ENCODE assay signal across 1 cellular context in the genomic region with DNA sequence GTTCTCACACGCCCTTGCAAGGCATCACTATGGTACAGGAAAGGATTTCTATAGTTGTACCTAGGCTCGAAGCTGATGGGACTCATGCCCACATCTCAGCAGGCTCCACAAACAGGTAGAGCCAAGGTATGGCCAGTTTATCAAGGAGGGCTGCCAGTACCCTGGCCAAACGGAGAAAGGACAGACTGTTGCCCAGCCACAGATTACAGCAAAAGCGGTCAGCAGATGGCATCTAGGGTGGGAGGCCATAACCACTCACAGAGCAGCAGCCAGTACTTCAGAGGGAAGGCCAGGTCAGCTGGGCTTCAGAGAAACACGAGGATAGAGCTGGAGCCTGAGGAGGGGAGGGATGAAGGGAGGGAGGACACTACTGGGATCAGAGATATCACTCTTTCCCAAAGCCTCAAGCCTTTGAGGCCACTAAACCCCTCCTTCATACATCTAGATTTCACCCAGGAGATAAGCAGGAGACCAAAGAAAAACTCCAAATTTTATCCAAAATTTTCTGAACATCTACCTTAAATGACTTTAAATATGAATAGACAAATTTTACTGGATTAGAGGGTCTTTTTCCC.
TF ChIP-seq lines count a peak whose summit lies in the region.

No MANE protein-coding gene starts in this region.

TF ChIP-seq in WTC11, 78 proteins besides CTCF, POLR2A, EP300 and RAD21 (continued from another document):
- TF ChIP-seq, protein P1, sequence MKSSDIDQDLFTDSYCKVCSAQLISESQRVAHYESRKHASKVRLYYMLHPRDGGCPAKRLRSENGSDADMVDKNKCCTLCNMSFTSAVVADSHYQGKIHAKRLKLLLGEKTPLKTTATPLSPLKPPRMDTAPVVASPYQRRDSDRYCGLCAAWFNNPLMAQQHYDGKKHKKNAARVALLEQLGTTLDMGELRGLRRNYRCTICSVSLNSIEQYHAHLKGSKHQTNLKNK (CRISPR knock-in tag; IDR thresholded peaks at IDR 0.05): no peak
- no peak for TF ChIP-seq ZNF416 (CRISPR knock-in tag; IDR thresholded peaks at IDR 0.05)
- TF ChIP-seq, protein P2, sequence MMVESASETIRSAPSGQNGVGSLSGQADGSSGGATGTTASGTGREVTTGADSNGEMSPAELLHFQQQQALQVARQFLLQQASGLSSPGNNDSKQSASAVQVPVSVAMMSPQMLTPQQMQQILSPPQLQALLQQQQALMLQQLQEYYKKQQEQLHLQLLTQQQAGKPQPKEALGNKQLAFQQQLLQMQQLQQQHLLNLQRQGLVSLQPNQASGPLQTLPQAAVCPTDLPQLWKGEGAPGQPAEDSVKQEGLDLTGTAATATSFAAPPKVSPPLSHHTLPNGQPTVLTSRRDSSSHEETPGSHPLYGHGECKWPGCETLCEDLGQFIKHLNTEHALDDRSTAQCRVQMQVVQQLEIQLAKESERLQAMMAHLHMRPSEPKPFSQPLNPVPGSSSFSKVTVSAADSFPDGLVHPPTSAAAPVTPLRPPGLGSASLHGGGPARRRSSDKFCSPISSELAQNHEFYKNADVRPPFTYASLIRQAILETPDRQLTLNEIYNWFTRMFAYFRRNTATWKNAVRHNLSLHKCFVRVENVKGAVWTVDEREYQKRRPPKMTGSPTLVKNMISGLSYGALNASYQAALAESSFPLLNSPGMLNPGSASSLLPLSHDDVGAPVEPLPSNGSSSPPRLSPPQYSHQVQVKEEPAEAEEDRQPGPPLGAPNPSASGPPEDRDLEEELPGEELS (CRISPR knock-in tag; IDR thresholded peaks at IDR 0.05): no peak
- TF ChIP-seq, protein P3, sequence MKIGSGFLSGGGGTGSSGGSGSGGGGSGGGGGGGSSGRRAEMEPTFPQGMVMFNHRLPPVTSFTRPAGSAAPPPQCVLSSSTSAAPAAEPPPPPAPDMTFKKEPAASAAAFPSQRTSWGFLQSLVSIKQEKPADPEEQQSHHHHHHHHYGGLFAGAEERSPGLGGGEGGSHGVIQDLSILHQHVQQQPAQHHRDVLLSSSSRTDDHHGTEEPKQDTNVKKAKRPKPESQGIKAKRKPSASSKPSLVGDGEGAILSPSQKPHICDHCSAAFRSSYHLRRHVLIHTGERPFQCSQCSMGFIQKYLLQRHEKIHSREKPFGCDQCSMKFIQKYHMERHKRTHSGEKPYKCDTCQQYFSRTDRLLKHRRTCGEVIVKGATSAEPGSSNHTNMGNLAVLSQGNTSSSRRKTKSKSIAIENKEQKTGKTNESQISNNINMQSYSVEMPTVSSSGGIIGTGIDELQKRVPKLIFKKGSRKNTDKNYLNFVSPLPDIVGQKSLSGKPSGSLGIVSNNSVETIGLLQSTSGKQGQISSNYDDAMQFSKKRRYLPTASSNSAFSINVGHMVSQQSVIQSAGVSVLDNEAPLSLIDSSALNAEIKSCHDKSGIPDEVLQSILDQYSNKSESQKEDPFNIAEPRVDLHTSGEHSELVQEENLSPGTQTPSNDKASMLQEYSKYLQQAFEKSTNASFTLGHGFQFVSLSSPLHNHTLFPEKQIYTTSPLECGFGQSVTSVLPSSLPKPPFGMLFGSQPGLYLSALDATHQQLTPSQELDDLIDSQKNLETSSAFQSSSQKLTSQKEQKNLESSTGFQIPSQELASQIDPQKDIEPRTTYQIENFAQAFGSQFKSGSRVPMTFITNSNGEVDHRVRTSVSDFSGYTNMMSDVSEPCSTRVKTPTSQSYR (CRISPR knock-in tag; IDR thresholded peaks at IDR 0.05): no peak
- TF ChIP-seq, protein P4, sequence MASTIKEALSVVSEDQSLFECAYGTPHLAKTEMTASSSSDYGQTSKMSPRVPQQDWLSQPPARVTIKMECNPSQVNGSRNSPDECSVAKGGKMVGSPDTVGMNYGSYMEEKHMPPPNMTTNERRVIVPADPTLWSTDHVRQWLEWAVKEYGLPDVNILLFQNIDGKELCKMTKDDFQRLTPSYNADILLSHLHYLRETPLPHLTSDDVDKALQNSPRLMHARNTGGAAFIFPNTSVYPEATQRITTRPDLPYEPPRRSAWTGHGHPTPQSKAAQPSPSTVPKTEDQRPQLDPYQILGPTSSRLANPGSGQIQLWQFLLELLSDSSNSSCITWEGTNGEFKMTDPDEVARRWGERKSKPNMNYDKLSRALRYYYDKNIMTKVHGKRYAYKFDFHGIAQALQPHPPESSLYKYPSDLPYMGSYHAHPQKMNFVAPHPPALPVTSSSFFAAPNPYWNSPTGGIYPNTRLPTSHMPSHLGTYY (CRISPR knock-in tag; IDR thresholded peaks at IDR 0.05): no peak
- TF ChIP-seq ZBTB21 (CRISPR knock-in tag; IDR thresholded peaks at IDR 0.05; ENCODE audit: borderline replicate concordance): no peak
- TF ChIP-seq NR2C2 (CRISPR knock-in tag; IDR thresholded peaks at IDR 0.05): no peak
- TF ChIP-seq TEAD4 (CRISPR knock-in tag; IDR thresholded peaks at IDR 0.05): no peak
- TF ChIP-seq CREM (CRISPR knock-in tag; IDR thresholded peaks at IDR 0.05): no peak
- TF ChIP-seq JUN (CRISPR knock-in tag; IDR thresholded peaks at IDR 0.05): no peak
- no peak for TF ChIP-seq ZNF317 (CRISPR knock-in tag; IDR thresholded peaks at IDR 0.05; ENCODE audit: borderline replicate concordance, low read depth)
